In genomic region chr10:73785721-73786511, GRCh38 we compare ENCODE assay signal across 8 cellular contexts. TPM values are rescaled to one million over a fixed set of nuclear protein-coding genes. Genes with fewer than 3 reads are reported as not detected.
DNase-seq lines count a peak whose midpoint lies in the region; ATAC-seq and TF ChIP-seq lines count a peak whose summit lies in the region.

No MANE protein-coding gene starts in this region.

- H3K27me3 ChIP-seq in vagina: no peaks in the 10 kb centered on the region

- TF ChIP-seq CTCF in epithelial cell of proximal tubule (conservative IDR thresholded peaks at IDR 0.05; ENCODE audit: low read depth, low read length) (no peak), vagina (IDR thresholded peaks at IDR 0.05) (no peak)

- no peaks in the 10 kb centered on the region for H3K27me3 Mint-ChIP-seq in activated CD8-positive, alpha-beta T cell treated with anti-CD3 and anti-CD28 coated beads, Interleukin-2, amount 10 ng/mL, durations not matched to agents 7 days and 5 days (ENCODE audit: low read depth)
- no peaks in the 10 kb centered on the region for H3K27me3 Mint-ChIP-seq in naive thymus-derived CD8-positive, alpha-beta T cell

- H3K27ac ChIP-seq in KOPT-K1 (ENCODE audit: low read depth, low read length, poor library complexity, severe bottlenecking) (peak overlapping the region; percentile 65), vagina (peak overlapping the region; percentile 81)

- H3K36me3 ChIP-seq in KOPT-K1 (ENCODE audit: insufficient read depth, low read length) (peaks cover 27% of the 10 kb centered on the region), vagina (peaks cover 0 to 24% of the 10 kb centered on the region in 2 donors)

- peak overlapping the region; percentile 98 for H3K4me3 Mint-ChIP-seq in activated CD8-positive, alpha-beta T cell treated with anti-CD3 and anti-CD28 coated beads, Interleukin-2, amount 10 ng/mL, durations not matched to agents 7 days and 5 days
- peak overlapping the region; percentile 89 to 100 (median 98) for H3K4me3 Mint-ChIP-seq in naive thymus-derived CD8-positive, alpha-beta T cell

- no peaks in the 10 kb centered on the region for H3K9me3 ChIP-seq in KOPT-K1 (ENCODE audit: insufficient read depth, low read length, poor library complexity, severe bottlenecking)
- no peaks in the 10 kb centered on the region for H3K9me3 ChIP-seq in vagina

- POLR2A ChIA-PET in activated CD8-positive, alpha-beta T cell treated with anti-CD3 and anti-CD28 coated beads, Interleukin-2, amount 10 ng/mL, durations not matched to agents 7 days and 5 days (lab: Charles Lee): interaction anchor here (0.5 to 3.7 kb wide), 9 partner anchors 10 to 274 kb away, joined by 3 to 24 read pairs (median 4); partner anchors contain the start of gene SEC24C
- POLR2A ChIA-PET in naive thymus-derived CD8-positive, alpha-beta T cell (lab: Charles Lee): interaction anchor here (0.6 to 9.7 kb wide), 12 partner anchors 13 to 1326 kb away, joined by 3 to 169 read pairs (median 4); partner anchors contain the start of genes ADK, MRPS16, SAMD8 and SEC24C

- H3K36me3 Mint-ChIP-seq in activated CD8-positive, alpha-beta T cell treated with anti-CD3 and anti-CD28 coated beads, Interleukin-2, amount 10 ng/mL, durations not matched to agents 7 days and 5 days (ENCODE audit: low read depth): peaks cover 30% of the 10 kb centered on the region
- H3K36me3 Mint-ChIP-seq in naive thymus-derived CD8-positive, alpha-beta T cell: peaks cover 0 to 18% (median 15%) of the 10 kb centered on the region in 3 donors

- H3K4me3 ChIP-seq in epithelial cell of proximal tubule (ENCODE audit: low read depth, low read length): peak overlapping the region; percentile 96
- H3K4me3 ChIP-seq in vagina: peak overlapping the region; percentile 64 to 92

- H3K4me1 ChIP-seq in vagina: peaks cover 53% of the 10 kb centered on the region

- in situ Hi-C loops in Caki2 (cut with HindIII; ENCODE audit: low pct_unique_long_range_greater_than_20kb, low sequenced_read_pairs): no loop called here

- peaks cover 44% of the 10 kb centered on the region for H3K4me1 Mint-ChIP-seq in activated CD8-positive, alpha-beta T cell treated with anti-CD3 and anti-CD28 coated beads, Interleukin-2, amount 10 ng/mL, durations not matched to agents 7 days and 5 days (ENCODE audit: low read depth)
- peaks cover 25 to 62% (median 50%) of the 10 kb centered on the region in 4 donors for H3K4me1 Mint-ChIP-seq in naive thymus-derived CD8-positive, alpha-beta T cell

- peak; percentile 22 for ATAC-seq in GM21526 (IDR thresholded peaks at IDR 0.05; ENCODE audit: low FRiP score, unreplicated experiment)
- peak; percentile 13 for ATAC-seq in activated CD8-positive, alpha-beta T cell treated with anti-CD3 and anti-CD28 coated beads, Interleukin-2, amount 10 ng/mL, durations not matched to agents 7 days and 5 days
- ATAC-seq in naive thymus-derived CD8-positive, alpha-beta T cell: peak; percentile 8 to 15

- peak overlapping the region; percentile 99 for H3K27ac Mint-ChIP-seq in activated CD8-positive, alpha-beta T cell treated with anti-CD3 and anti-CD28 coated beads, Interleukin-2, amount 10 ng/mL, durations not matched to agents 7 days and 5 days
- H3K27ac Mint-ChIP-seq in naive thymus-derived CD8-positive, alpha-beta T cell: peak overlapping the region; percentile 94 to 99 (median 98)

- H3K9me3 Mint-ChIP-seq in activated CD8-positive, alpha-beta T cell treated with anti-CD3 and anti-CD28 coated beads, Interleukin-2, amount 10 ng/mL, durations not matched to agents 7 days and 5 days (ENCODE audit: insufficient read depth): no peaks in the 10 kb centered on the region
- H3K9me3 Mint-ChIP-seq in naive thymus-derived CD8-positive, alpha-beta T cell: no peaks in the 10 kb centered on the region

- intact Hi-C loops in vagina (cut with DNase I): no loop called here

- CTCF ChIA-PET in activated CD8-positive, alpha-beta T cell treated with anti-CD3 and anti-CD28 coated beads, Interleukin-2, amount 10 ng/mL, durations not matched to agents 7 days and 5 days (lab: Charles Lee): interaction anchor here (1.2 to 10.3 kb wide), 4 partner anchors 16 to 155 kb away, joined by 5 to 101 read pairs (median 8); a partner anchor contains a TSS

- DNase-seq in Caki2 (ENCODE audit: low read depth) (peak; percentile 47), epithelial cell of proximal tubule (ENCODE audit: low read depth) (no peak), vagina (ENCODE audit: extremely low spot score in 2 of 2) (no peak), SK-N-DZ (ENCODE audit: low spot score) (no peak)
- peak; percentile 62 for DNase-seq in activated CD8-positive, alpha-beta T cell treated with anti-CD3 and anti-CD28 coated beads, Interleukin-2, amount 10 ng/mL, durations not matched to agents 7 days and 5 days
- DNase-seq in naive thymus-derived CD8-positive, alpha-beta T cell: peak; percentile 33 to 75 (median 50)

- TF ChIP-seq POLR2A in vagina (IDR thresholded peaks at IDR 0.05): no peak

RNA-seq across cellular contexts. Expression of gene ZSWIM8, which starts 0.5 kb away (rescaled TPM):
- 22.8 and 52.3 TPM in 2 replicates for total RNA-seq in Caki2 (2014; rRNA removed; shearing (Covaris generic); ENCODE audit: low replicate concordance)
- 10 to 100 TPM; 58.3 to 69.3 TPM for total RNA-seq in activated CD8-positive, alpha-beta T cell treated with anti-CD3 and anti-CD28 coated beads, Interleukin-2, amount 10 ng/mL, durations not matched to agents 7 days and 5 days
- 31.5 and 40.3 TPM in 2 replicates for total RNA-seq in epithelial cell of proximal tubule
- total RNA-seq in naive thymus-derived CD8-positive, alpha-beta T cell: 10 to 100 TPM; 79.0 to 79.9 TPM
- 10 to 100 TPM; 12.3 to 18.5 (median 13.4) TPM for polyA plus RNA-seq in naive thymus-derived CD8-positive, alpha-beta T cell
- 123 TPM for total RNA-seq in vagina
- polyA plus RNA-seq in SK-N-DZ (2014; cell fraction: cytosol; rRNA removed): 21.0 and 28.0 TPM in 2 replicates
- polyA plus RNA-seq in SK-N-DZ (2014; cell fraction: nucleus; rRNA removed): 96.2 and 138 TPM in 2 replicates

RNA-seq across cellular contexts. Expression of gene CHCHD1, which starts 4.1 kb away (rescaled TPM):
- 54.0 and 109 TPM in 2 replicates for total RNA-seq in Caki2 (2014; rRNA removed; shearing (Covaris generic); ENCODE audit: low replicate concordance)
- 10 to 100 TPM; 33.0 to 35.3 TPM for total RNA-seq in activated CD8-positive, alpha-beta T cell treated with anti-CD3 and anti-CD28 coated beads, Interleukin-2, amount 10 ng/mL, durations not matched to agents 7 days and 5 days
- total RNA-seq in epithelial cell of proximal tubule (62.5 and 89.8 TPM in 2 replicates), vagina (19.6 TPM)
- total RNA-seq in naive thymus-derived CD8-positive, alpha-beta T cell: 10 to 100 TPM; 19.9 to 22.1 TPM
- 10 to 100 TPM; 32.2 to 44.6 (median 37.9) TPM for polyA plus RNA-seq in naive thymus-derived CD8-positive, alpha-beta T cell
- polyA plus RNA-seq in SK-N-DZ (2014; cell fraction: cytosol; rRNA removed): 84.2 and 89.9 TPM in 2 replicates
- 63.6 and 77.6 TPM in 2 replicates for polyA plus RNA-seq in SK-N-DZ (2014; cell fraction: nucleus; rRNA removed)

RNA-seq across cellular contexts. Expression of gene NDST2, which starts 25.5 kb away (rescaled TPM):
- total RNA-seq in Caki2 (2014; rRNA removed; shearing (Covaris generic); ENCODE audit: low replicate concordance): 1.2 and 26.2 TPM in 2 replicates
- 10 to 100 TPM; 60.7 to 61.1 TPM for total RNA-seq in activated CD8-positive, alpha-beta T cell treated with anti-CD3 and anti-CD28 coated beads, Interleukin-2, amount 10 ng/mL, durations not matched to agents 7 days and 5 days
- 10.3 and 12.3 TPM in 2 replicates for total RNA-seq in epithelial cell of proximal tubule
- total RNA-seq in naive thymus-derived CD8-positive, alpha-beta T cell: 100 to 1,000 TPM; 101 to 112 TPM
- 10 to 100 TPM; 13.4 to 34.3 (median 24.5) TPM for polyA plus RNA-seq in naive thymus-derived CD8-positive, alpha-beta T cell
- 52.8 TPM for total RNA-seq in vagina
- polyA plus RNA-seq in SK-N-DZ (2014; cell fraction: cytosol; rRNA removed): 21.1 and 22.4 TPM in 2 replicates
- 34.4 and 36.5 TPM in 2 replicates for polyA plus RNA-seq in SK-N-DZ (2014; cell fraction: nucleus; rRNA removed)

RNA-seq across cellular contexts. Expression of gene SEC24C, which starts 41.7 kb away (rescaled TPM):
- 81.1 and 96.9 TPM in 2 replicates for total RNA-seq in Caki2 (2014; rRNA removed; shearing (Covaris generic); ENCODE audit: low replicate concordance)
- total RNA-seq in activated CD8-positive, alpha-beta T cell treated with anti-CD3 and anti-CD28 coated beads, Interleukin-2, amount 10 ng/mL, durations not matched to agents 7 days and 5 days: 10 to 100 TPM; 88.9 to 94.6 TPM
- total RNA-seq in epithelial cell of proximal tubule (54.3 and 66.1 TPM in 2 replicates), vagina (47.9 TPM)
- 10 to 100 TPM; 72.2 to 72.7 TPM for total RNA-seq in naive thymus-derived CD8-positive, alpha-beta T cell
- polyA plus RNA-seq in naive thymus-derived CD8-positive, alpha-beta T cell: 10 to 100 TPM; 18.9 to 33.5 (median 25.9) TPM
- 42.0 and 45.4 TPM in 2 replicates for polyA plus RNA-seq in SK-N-DZ (2014; cell fraction: cytosol; rRNA removed)
- 60.6 and 84.9 TPM in 2 replicates for polyA plus RNA-seq in SK-N-DZ (2014; cell fraction: nucleus; rRNA removed)

Comparison
In these comparisons a context has a peak if more than half of its experiments do, and no peak if none do; other contexts are left out.
1. DNase-seq: peak in Caki2 (single experiment), activated CD8-positive, alpha-beta T cell treated with anti-CD3 and anti-CD28 coated beads, Interleukin-2, amount 10 ng/mL, durations not matched to agents 7 days and 5 days (single experiment) and naive thymus-derived CD8-positive, alpha-beta T cell (10 of 10); none in epithelial cell of proximal tubule (single experiment), vagina (0 of 2) and SK-N-DZ (single experiment).
2. Peak in every context shown above with its lines, with median percentiles within 50 percentile points of each other: ATAC-seq.